Comparison of ENCODE assay signal across 14 cellular contexts in the genomic region with DNA sequence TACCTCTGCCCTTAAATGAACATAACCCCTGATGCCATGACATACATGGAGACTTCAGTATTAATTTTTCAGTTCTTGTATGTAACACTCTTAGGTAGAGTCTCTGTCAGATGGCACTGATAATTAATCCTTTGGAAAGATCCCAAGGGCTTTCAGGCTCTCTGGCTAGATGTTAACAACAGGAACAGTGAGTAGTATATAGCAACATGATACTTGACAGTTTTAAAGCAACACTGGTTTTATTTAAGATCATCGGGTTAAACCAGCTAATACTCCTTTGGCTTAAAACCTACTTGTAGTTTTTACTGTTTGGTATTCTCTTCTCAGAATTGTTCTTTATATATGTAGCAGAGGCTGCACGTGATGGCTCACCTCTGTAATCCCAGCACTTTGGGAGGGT.
"Had no signal": no experiment of that assay in that cellular context is flagged by ENCODE, and none has a peak within 500 bp of the region (broad histone marks: within the 10 kb centered on the region; RNA-seq: fewer than 3 reads in every experiment).

No MANE protein-coding gene starts in this region.

- DNase-seq: activated CD4-positive, alpha-beta T cell treated with anti-CD3 and anti-CD28 coated beads, Interleukin-2, amount 50 U/mL, for 1 hour; activated effector memory CD4-positive, alpha-beta T cell treated with Interleukin-2 at 50 U/mL for 16 hours; central memory CD4-positive, alpha-beta T cell; effector memory CD4-positive, alpha-beta T cell; islet precursor cell; left ventricle myocardium inferior; mesendoderm; stimulated activated CD4-positive, alpha-beta T cell treated with anti-CD3 and anti-CD28 coated beads, Interleukin-2, amount 100 ng/mL, for 24 hours; stimulated activated naive B cell treated with anti-CD40 and anti-IgM and Interleukin-4, amounts not matched to agents 10 μg/mL and 1 μg/mL and 100 μg/mL, for 72 hours; trophoblast cell had no signal

- H3K36me3 ChIP-seq: gastroesophageal sphincter, left ventricle myocardium inferior had no signal

- H3K27ac ChIP-seq: gastroesophageal sphincter, left ventricle myocardium inferior had no signal

- H3K9me3 Mint-ChIP-seq: activated naive CD4-positive, alpha-beta T cell treated with anti-CD3 and anti-CD28 coated beads, Interleukin-2, amount 50 U/mL, for 24 hours; nephron; stimulated activated naive B cell treated with anti-CD40 and anti-IgM and Interleukin-4, amounts not matched to agents 10 μg/mL and 1 μg/mL and 100 μg/mL, for 72 hours had no signal

- H3K27me3 Mint-ChIP-seq: activated naive CD4-positive, alpha-beta T cell treated with anti-CD3 and anti-CD28 coated beads, Interleukin-2, amount 50 U/mL, for 24 hours; stimulated activated naive B cell treated with anti-CD40 and anti-IgM and Interleukin-4, amounts not matched to agents 10 μg/mL and 1 μg/mL and 100 μg/mL, for 72 hours had no signal

- H3K4me3 Mint-ChIP-seq: activated naive CD4-positive, alpha-beta T cell treated with anti-CD3 and anti-CD28 coated beads, Interleukin-2, amount 50 U/mL, for 24 hours; nephron; stimulated activated naive B cell treated with anti-CD40 and anti-IgM and Interleukin-4, amounts not matched to agents 10 μg/mL and 1 μg/mL and 100 μg/mL, for 72 hours had no signal

- H3K4me1 ChIP-seq: left ventricle myocardium inferior had no signal

- H3K4me3 ChIP-seq: gastroesophageal sphincter, left ventricle myocardium inferior had no signal

- H3K9me3 ChIP-seq: gastroesophageal sphincter, left ventricle myocardium inferior had no signal

- H3K27me3 ChIP-seq: gastroesophageal sphincter had no signal

- H3K27ac Mint-ChIP-seq: activated naive CD4-positive, alpha-beta T cell treated with anti-CD3 and anti-CD28 coated beads, Interleukin-2, amount 50 U/mL, for 24 hours; nephron; stimulated activated naive B cell treated with anti-CD40 and anti-IgM and Interleukin-4, amounts not matched to agents 10 μg/mL and 1 μg/mL and 100 μg/mL, for 72 hours had no signal

- ATAC-seq: gastroesophageal sphincter; sciatic nerve; stimulated activated naive B cell treated with anti-CD40 and anti-IgM and Interleukin-4, amounts not matched to agents 10 μg/mL and 1 μg/mL and 100 μg/mL, for 72 hours had no signal
